In genomic region chr1:200774311-200774710, GRCh38 we compare ENCODE assay signal across 23 cellular contexts. TPM values are rescaled to one million over a fixed set of nuclear protein-coding genes. Genes with fewer than 3 reads are reported as not detected.
DNase-seq lines count a peak whose midpoint lies in the region; ATAC-seq and TF ChIP-seq lines count a peak whose summit lies in the region.
"Had no signal": no experiment of that assay in that cellular context is flagged by ENCODE, and none has a peak within 500 bp of the region (broad histone marks: within the 10 kb centered on the region; RNA-seq: fewer than 3 reads in every experiment).

No MANE protein-coding gene starts in this region.

- peaks cover 26 to 35% (median 31%) of the 10 kb centered on the region in 10 experiments for H3K4me1 ChIP-seq in BLaER1 treated with 17β-estradiol and CSF1 and Interleukin-3, amounts not matched to agents 10 nM and 100 nM
- no peaks in the 10 kb centered on the region for H3K4me1 ChIP-seq in prostate gland (replicated peaks)

- peaks cover 0 to 20% (median 0%) of the 10 kb centered on the region in 11 experiments; a peak in 2 of 22 replicates for H4K20me1 ChIP-seq in BLaER1 treated with 17β-estradiol and CSF1 and Interleukin-3, amounts not matched to agents 10 nM and 100 nM

- H3K27ac ChIP-seq in BLaER1 treated with 17β-estradiol and CSF1 and Interleukin-3, amounts not matched to agents 10 nM and 100 nM, result peak overlapping the region; percentile 4 to 55 (median 39); a peak in 15 of 22 replicates
- no peak overlapping the region for H3K27ac ChIP-seq in prostate gland
- H3K27ac ChIP-seq: hepatocyte, RWPE1, VCaP had no signal

- no peaks in the 10 kb centered on the region for H3K27me3 Mint-ChIP-seq in mesothelial cell of epicardium (ENCODE audit: low read depth)
- H3K27me3 Mint-ChIP-seq: activated CD4-positive, alpha-beta memory T cell treated with anti-CD3 and anti-CD28 coated beads for 36 hours; activated naive CD8-positive, alpha-beta T cell treated with anti-CD3 and anti-CD28 coated beads, Interleukin-2, amount 10 ng/mL, durations not matched to agents 7 days and 5 days; stimulated activated naive CD8-positive, alpha-beta T cell treated with anti-CD3 and anti-CD28 coated beads, Interleukin-15, Interleukin-2, amounts not matched to agents 100 ng/mL and 50 ng/mL, for 24 hours; T-cell had no signal

- no peak overlapping the region for H3K4me3 Mint-ChIP-seq in mesothelial cell of epicardium
- H3K4me3 Mint-ChIP-seq: activated CD4-positive, alpha-beta memory T cell treated with anti-CD3 and anti-CD28 coated beads for 36 hours; activated naive CD8-positive, alpha-beta T cell treated with anti-CD3 and anti-CD28 coated beads, Interleukin-2, amount 10 ng/mL, durations not matched to agents 7 days and 5 days; CD8-positive, alpha-beta memory T cell; nephron; stimulated activated naive CD8-positive, alpha-beta T cell treated with anti-CD3 and anti-CD28 coated beads, Interleukin-15, Interleukin-2, amounts not matched to agents 100 ng/mL and 50 ng/mL, for 24 hours; T-cell had no signal

- DNase-seq in SK-MEL-5 (ENCODE audit: low read depth, low spot score) (peak; percentile 59), mesothelial cell of epicardium (ENCODE audit: low spot score in 2 of 2, unreplicated experiment in 2 of 2) (no peak), prostate gland (ENCODE audit: low spot score) (no peak), NCI-H1694 (lab: John Stamatoyannopoulos, UW) (no peak)
- no peak for DNase-seq in activated T-cell treated with anti-CD3 and anti-CD28 coated beads, Interleukin-2, amount 50 U/mL, for 48 hours
- DNase-seq: activated CD4-positive, alpha-beta memory T cell treated with anti-CD3 and anti-CD28 coated beads for 36 hours; activated naive CD8-positive, alpha-beta T cell treated with anti-CD3 and anti-CD28 coated beads, Interleukin-2, amount 10 ng/mL, durations not matched to agents 7 days and 5 days; activated T-cell treated with anti-CD3 and anti-CD28 coated beads, Interleukin-2, amount 50 U/mL, for 1 hour; CD8-positive, alpha-beta memory T cell; mesendoderm; NCI-H1436 treated with DMSO at 0.1 percent for 48 hours; NCI-H2227 treated with DMSO at 0.1 percent for 48 hours; NK-92 treated with Interleukin-12 subunit alpha and Interleukin-12 subunit beta, amount 100 ng/mL, for 24 hours; stimulated activated CD4-positive, alpha-beta T cell treated with anti-CD3 and anti-CD28 coated beads, Interleukin-15, amount 100 ng/mL, for 24 hours; T-cell had no signal

- H3K9ac ChIP-seq in BLaER1 treated with 17β-estradiol and CSF1 and Interleukin-3, amounts not matched to agents 10 nM and 100 nM, result peak overlapping the region in 5 of 11 experiments; percentile 2 to 24 (median 12); a peak in 3 of 22 replicates

- no peak for TF ChIP-seq CTCF in mesothelial cell of epicardium (IDR thresholded peaks at IDR 0.05; ENCODE audit: unreplicated experiment)
- no peak for TF ChIP-seq CTCF in prostate gland (IDR thresholded peaks at IDR 0.05)

- no peaks in the 10 kb centered on the region for H3K9me3 Mint-ChIP-seq in mesothelial cell of epicardium
- H3K9me3 Mint-ChIP-seq: activated CD4-positive, alpha-beta memory T cell treated with anti-CD3 and anti-CD28 coated beads for 36 hours; activated naive CD8-positive, alpha-beta T cell treated with anti-CD3 and anti-CD28 coated beads, Interleukin-2, amount 10 ng/mL, durations not matched to agents 7 days and 5 days; CD8-positive, alpha-beta memory T cell; nephron; stimulated activated naive CD8-positive, alpha-beta T cell treated with anti-CD3 and anti-CD28 coated beads, Interleukin-15, Interleukin-2, amounts not matched to agents 100 ng/mL and 50 ng/mL, for 24 hours; T-cell had no signal

- peak; percentile 55 for ATAC-seq in GM21717 (IDR thresholded peaks at IDR 0.05; ENCODE audit: unreplicated experiment)
- no peak for ATAC-seq in GM19035 (IDR thresholded peaks at IDR 0.05; ENCODE audit: unreplicated experiment)
- ATAC-seq: T-cell had no signal

- H3K9me3 ChIP-seq in BLaER1 treated with 17β-estradiol and CSF1 and Interleukin-3, amounts not matched to agents 10 nM and 100 nM (replicated peaks in 1 of 11), result 0 out of 22 replicates have a peak, but pooled peaks cover 0 to 6% (median 0%) of the 10 kb centered on the region in 11 experiments
- H3K9me3 ChIP-seq in prostate gland, result no peaks in the 10 kb centered on the region

- H3K36me3 Mint-ChIP-seq in mesothelial cell of epicardium, result peaks cover 25% of the 10 kb centered on the region
- H3K36me3 Mint-ChIP-seq: activated CD4-positive, alpha-beta memory T cell treated with anti-CD3 and anti-CD28 coated beads for 36 hours; activated naive CD8-positive, alpha-beta T cell treated with anti-CD3 and anti-CD28 coated beads, Interleukin-2, amount 10 ng/mL, durations not matched to agents 7 days and 5 days had no signal

- in situ Hi-C loops in SK-MEL-5 (cut with HindIII; ENCODE audit: low pct_unique_long_range_greater_than_20kb, low sequenced_read_pairs), result no loop called here

- intact Hi-C loops in prostate gland (cut with DNase I), result no loop called here

- no peak for TF ChIP-seq POLR2A in prostate gland (IDR thresholded peaks at IDR 0.05)

- peaks cover 29% of the 10 kb centered on the region for H3K4me1 Mint-ChIP-seq in mesothelial cell of epicardium
- H3K4me1 Mint-ChIP-seq: activated naive CD8-positive, alpha-beta T cell treated with anti-CD3 and anti-CD28 coated beads, Interleukin-2, amount 10 ng/mL, durations not matched to agents 7 days and 5 days; CD8-positive, alpha-beta memory T cell; T-cell had no signal

- H3K27ac Mint-ChIP-seq in mesothelial cell of epicardium, result peak overlapping the region; percentile 77
- H3K27ac Mint-ChIP-seq: activated CD4-positive, alpha-beta memory T cell treated with anti-CD3 and anti-CD28 coated beads for 36 hours; activated naive CD8-positive, alpha-beta T cell treated with anti-CD3 and anti-CD28 coated beads, Interleukin-2, amount 10 ng/mL, durations not matched to agents 7 days and 5 days; nephron; stimulated activated naive CD8-positive, alpha-beta T cell treated with anti-CD3 and anti-CD28 coated beads, Interleukin-15, Interleukin-2, amounts not matched to agents 100 ng/mL and 50 ng/mL, for 24 hours; T-cell had no signal

- peak overlapping the region; percentile 39 to 74 (median 63) for H3K4me2 ChIP-seq in BLaER1 treated with 17β-estradiol and CSF1 and Interleukin-3, amounts not matched to agents 10 nM and 100 nM
- H3K4me2 ChIP-seq: hepatocyte had no signal

- peaks cover 10 to 52% (median 18%) of the 10 kb centered on the region in 11 experiments; a peak in 18 of 22 replicates for H3K36me3 ChIP-seq in BLaER1 treated with 17β-estradiol and CSF1 and Interleukin-3, amounts not matched to agents 10 nM and 100 nM
- no peaks in the 10 kb centered on the region for H3K36me3 ChIP-seq in prostate gland

- WGBS in prostate gland, result 65% methylated on average over 2 of the region's 2 CpGs

- no peaks in the 10 kb centered on the region for H3K27me3 ChIP-seq in BLaER1 treated with 17β-estradiol and CSF1 and Interleukin-3, amounts not matched to agents 10 nM and 100 nM
- no peaks in the 10 kb centered on the region for H3K27me3 ChIP-seq in prostate gland (replicated peaks; ENCODE audit: insufficient read depth)
- H3K27me3 ChIP-seq: hepatocyte had no signal

- no peak overlapping the region for H3K4me3 ChIP-seq in BLaER1 treated with 17β-estradiol and CSF1 and Interleukin-3, amounts not matched to agents 10 nM and 100 nM
- H3K4me3 ChIP-seq in prostate gland, result no peak overlapping the region
- H3K4me3 ChIP-seq: hepatocyte had no signal

RNA-seq across cellular contexts. Expression of gene CAMSAP2, which starts 35.6 kb away (rescaled TPM):
- 26.6 and 32.8 TPM in 2 replicates for total RNA-seq in SK-MEL-5 (2014; rRNA removed; shearing (Covaris generic))
- polyA plus RNA-seq in SK-MEL-5 (2015; cell fraction: cytosol; rRNA removed), result 11.9 and 21.0 TPM in 2 replicates
- polyA plus RNA-seq in SK-MEL-5 (2015; cell fraction: nucleus; rRNA removed), result 19.9 and 23.6 TPM in 2 replicates
- 47.9 to 48.2 TPM (median 48.2 TPM) in 3 replicates for total RNA-seq in mesothelial cell of epicardium
- total RNA-seq in prostate gland, result 10 to 100 TPM; 15.8 to 22.8 TPM

Comparison
In these comparisons a context has a peak if more than half of its experiments do, and no peak if none do; other contexts are left out.
1. H3K27ac ChIP-seq: peak in BLaER1 treated with 17β-estradiol and CSF1 and Interleukin-3, amounts not matched to agents 10 nM and 100 nM (11 of 11); none in prostate gland (0 of 2).